Comparison of ENCODE assay signal across 1 cellular context in genomic region chr12:114683709-114684097, GRCh38.
A peak's percentile ranks its signal among the peaks of the same experiment; 100 is the strongest.
TF ChIP-seq lines count a peak whose summit lies in the region.

No MANE protein-coding gene starts in this region.

TF ChIP-seq in HEK293, 187 proteins besides CTCF, POLR2A, EP300 and RAD21 (continued from another document):
- peak; percentile 39; the same call in 1 of the 2 replicates for TF ChIP-seq REST (tag by site-specific recombination; IDR thresholded peaks at IDR 0.05)
- TF ChIP-seq ZSCAN5A (tag by site-specific recombination; IDR thresholded peaks at IDR 0.05) = no peak
- peak; percentile 23; the same call in 1 of the 2 replicates for TF ChIP-seq KLF17 (tag by site-specific recombination; IDR thresholded peaks at IDR 0.05)
- TF ChIP-seq ZNF280D (tag by site-specific recombination; IDR thresholded peaks at IDR 0.05) = no peak
- peak; percentile 100 for TF ChIP-seq ZNF596 (tag by site-specific recombination; IDR thresholded peaks at IDR 0.05)
- TF ChIP-seq ZSCAN30 (tag by site-specific recombination; IDR thresholded peaks at IDR 0.05) = peak; percentile 46
- TF ChIP-seq ZNF214 (tag by site-specific recombination; IDR thresholded peaks at IDR 0.05; ENCODE audit: borderline replicate concordance) = no peak
- TF ChIP-seq ZNF341 (tag by site-specific recombination; IDR thresholded peaks at IDR 0.05; ENCODE audit: low read depth) = peak; percentile 87
- TF ChIP-seq SP7 (tag by site-specific recombination; IDR thresholded peaks at IDR 0.05) = peak; percentile 53; the same call in 1 of the 2 replicates
- TF ChIP-seq ZNF510 (tag by site-specific recombination; IDR thresholded peaks at IDR 0.05; ENCODE audit: insufficient replicate concordance) = no peak
- no peak for TF ChIP-seq ZNF518A (tag by site-specific recombination; conservative IDR thresholded peaks at IDR 0.05; ENCODE audit: low read depth)
- TF ChIP-seq KLF16 (tag by site-specific recombination; IDR thresholded peaks at IDR 0.05) = 0 out of 2 replicates have a peak, but pooled peaks have one; percentile 44
- no peak for TF ChIP-seq ZNF677 (tag by site-specific recombination; IDR thresholded peaks at IDR 0.05)
- TF ChIP-seq ZNF561 (tag by site-specific recombination; IDR thresholded peaks at IDR 0.05; ENCODE audit: borderline replicate concordance) = peak; percentile 63; the same call in 1 of the 2 replicates
- TF ChIP-seq ZNF501 (tag by site-specific recombination; IDR thresholded peaks at IDR 0.05) = no peak
- TF ChIP-seq ZFP3 (tag by site-specific recombination; IDR thresholded peaks at IDR 0.05; ENCODE audit: low read depth) = no peak; the same call in 1 of the 2 replicates
- TF ChIP-seq IKZF3 (tag by site-specific recombination; IDR thresholded peaks at IDR 0.05) = 0 out of 2 replicates have a peak, but pooled peaks have one; percentile 7
- TF ChIP-seq ZNF777 (tag by site-specific recombination; IDR thresholded peaks at IDR 0.05; ENCODE audit: borderline replicate concordance) = peak; percentile 35; the same call in 1 of the 2 replicates
- 0 out of 2 replicates have a peak, but pooled peaks have one; percentile 26 for TF ChIP-seq REPIN1 (tag by site-specific recombination; IDR thresholded peaks at IDR 0.05; ENCODE audit: low read depth)
- peak; percentile 52; the same call in 1 of the 2 replicates for TF ChIP-seq ZNF580 (tag by site-specific recombination; IDR thresholded peaks at IDR 0.05)
- no peak for TF ChIP-seq GLI2 (tag by site-specific recombination; IDR thresholded peaks at IDR 0.05; ENCODE audit: borderline replicate concordance, low read depth)
- TF ChIP-seq KLF9 (tag by site-specific recombination; IDR thresholded peaks at IDR 0.05; ENCODE audit: low read depth) = 0 out of 2 replicates have a peak, but pooled peaks have one; percentile 9
- TF ChIP-seq ZBTB7A (tag by site-specific recombination; IDR thresholded peaks at IDR 0.05; ENCODE audit: low read depth) = 0 out of 2 replicates have a peak, but pooled peaks have one; percentile 41
- TF ChIP-seq ZBTB11 (tag by site-specific recombination; conservative IDR thresholded peaks at IDR 0.05; ENCODE audit: low read depth) = 0 out of 2 replicates have a peak, but pooled peaks have one; percentile 40
- peak; percentile 46; the same call in 1 of the 2 replicates for TF ChIP-seq ZNF335 (tag by site-specific recombination; conservative IDR thresholded peaks at IDR 0.05)
- TF ChIP-seq ZFP37 (tag by site-specific recombination; IDR thresholded peaks at IDR 0.05) = 0 out of 2 replicates have a peak, but pooled peaks have one; percentile 34
- no peak for TF ChIP-seq MZF1 (tag by site-specific recombination; IDR thresholded peaks at IDR 0.05; ENCODE audit: borderline replicate concordance)
- TF ChIP-seq ZNF664 (tag by site-specific recombination; IDR thresholded peaks at IDR 0.05) = no peak
- no peak for TF ChIP-seq ZNF10 (tag by site-specific recombination; IDR thresholded peaks at IDR 0.05)
- TF ChIP-seq ZNF398 (tag by site-specific recombination; IDR thresholded peaks at IDR 0.05) = peak; percentile 99
- no peak for TF ChIP-seq ZNF660 (tag by site-specific recombination; IDR thresholded peaks at IDR 0.05)
TF ChIP-seq in HEK293: peak in this region for 25.
